Comparison of ENCODE assay signal across 18 cellular contexts in the genomic region with DNA sequence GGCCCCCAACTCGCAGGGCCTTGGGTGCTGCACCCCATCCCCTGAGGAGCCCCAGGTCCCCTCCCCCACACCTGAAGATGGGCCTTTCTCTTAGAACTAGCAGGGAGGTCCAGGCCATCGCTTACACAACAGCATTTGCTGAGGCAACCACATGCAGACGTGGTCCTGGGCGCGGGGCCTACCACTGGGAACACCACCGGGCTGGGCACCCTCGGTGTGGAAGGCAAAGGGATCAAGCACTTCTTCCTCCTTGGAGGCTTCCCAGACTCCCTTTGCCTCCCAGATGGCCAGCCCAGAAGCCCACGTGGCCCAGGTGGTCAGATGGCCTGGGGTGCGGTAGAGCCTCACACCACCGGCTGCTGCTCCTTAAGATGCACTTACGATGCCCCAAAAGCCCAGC. TPM values are rescaled to one million over a fixed set of nuclear protein-coding genes. Genes with fewer than 3 reads are reported as not detected.
DNase-seq lines count a peak whose midpoint lies in the region; ATAC-seq and TF ChIP-seq lines count a peak whose summit lies in the region.
"Had no signal": no experiment of that assay in that cellular context is flagged by ENCODE, and none has a peak within 500 bp of the region (broad histone marks: within the 10 kb centered on the region; RNA-seq: fewer than 3 reads in every experiment).

No MANE protein-coding gene starts in this region.

- TF ChIP-seq CTCF in coronary artery (IDR thresholded peaks at IDR 0.05), result no peak
- TF ChIP-seq CTCF in vagina (IDR thresholded peaks at IDR 0.05), result no peak

- no peak overlapping the region for H2AK5ac ChIP-seq in neuronal stem cell (ENCODE audit: low read depth, low read length)

- no CpG with 5 or more reads among the region's 11 CpGs for WGBS in neuronal stem cell (ENCODE audit: extremely low coverage in 2 of 2, insufficient read length in 2 of 2, insufficient replicate concordance in 1 of 2), 2 donors

- no peak overlapping the region for H2AFZ ChIP-seq in neuronal stem cell (ENCODE audit: low read length)

- H4K91ac ChIP-seq in neuronal stem cell (ENCODE audit: low read depth, low read length, poor library complexity), result no peak overlapping the region

- no peak overlapping the region for H2BK12ac ChIP-seq in neuronal stem cell (ENCODE audit: low read length)

- no peak overlapping the region for H3K14ac ChIP-seq in neuronal stem cell (ENCODE audit: low read length)

- no peak overlapping the region for H4K8ac ChIP-seq in neuronal stem cell (ENCODE audit: low read depth, low read length)

- no peak overlapping the region for H3K27ac ChIP-seq in coronary artery
- H3K27ac ChIP-seq in neuronal stem cell (replicated peaks; ENCODE audit: low read length), result no peak overlapping the region
- H3K27ac ChIP-seq in vagina, result peak overlapping the region; percentile 93
- H3K27ac ChIP-seq: C4-2B had no signal

- H3K4ac ChIP-seq in neuronal stem cell (ENCODE audit: low read length), result no peak overlapping the region

- H3K79me1 ChIP-seq in neuronal stem cell (ENCODE audit: low read depth, low read length), result no peaks in the 10 kb centered on the region

- H3K27me3 ChIP-seq in neuronal stem cell (ENCODE audit: control insufficient read depth in 3 of 3, insufficient read depth in 3 of 3, low read depth in 1 of 3, low read length in 3 of 3), result peaks cover 0 to 14% (median 9%) of the 10 kb centered on the region in 3 experiments
- no peaks in the 10 kb centered on the region for H3K27me3 ChIP-seq in vagina

- H3K9me3 ChIP-seq in neuronal stem cell (replicated peaks in 1 of 2; ENCODE audit: control insufficient read depth in 2 of 2, insufficient read depth in 1 of 2, low read depth in 1 of 2, low read length in 2 of 2) (no peaks in the 10 kb centered on the region), vagina (no peaks in the 10 kb centered on the region)

- no peak overlapping the region for H2BK5ac ChIP-seq in neuronal stem cell (ENCODE audit: low read length)

- H2BK120ac ChIP-seq in neuronal stem cell (ENCODE audit: low read depth, low read length), result no peak overlapping the region

- no peak overlapping the region for H3K23ac ChIP-seq in neuronal stem cell (ENCODE audit: low read depth, low read length, poor library complexity)

- peak; percentile 61 for DNase-seq in cardiac septum (ENCODE audit: low spot score)
- no peak for DNase-seq in left ventricle myocardium superior
- peak; percentile 75 for DNase-seq in coronary artery (ENCODE audit: low spot score)
- DNase-seq in neuronal stem cell (ENCODE audit: low spot score), result no peak
- DNase-seq in vagina (ENCODE audit: extremely low spot score in 2 of 2), result no peak
- no peak for DNase-seq in activated CD8-positive, alpha-beta memory T cell treated with anti-CD3 and anti-CD28 coated beads, Interleukin-2, amount 50 U/mL, for 48 hours
- no peak for DNase-seq in activated gamma-delta T cell treated with Interleukin-2 at 50 U/mL for 16 hours
- DNase-seq: GF-D8, H7, NCI-H1105 treated with DMSO at 0.1 percent for 48 hours, NCI-H1694 treated with DMSO at 0.1 percent for 48 hours, NCI-H2107, NCI-H2227 treated with DMSO at 0.1 percent for 48 hours, NCI-H524 had no signal

- H2BK15ac ChIP-seq in neuronal stem cell (ENCODE audit: low read length), result peak overlapping the region; percentile 64

- H3K4me3 ChIP-seq in coronary artery, result no peak overlapping the region
- no peak overlapping the region for H3K4me3 ChIP-seq in neuronal stem cell (ENCODE audit: low read length in 2 of 2)
- H3K4me3 ChIP-seq in vagina, result no peak overlapping the region

- no peak overlapping the region for H3K4me2 ChIP-seq in neuronal stem cell (ENCODE audit: insufficient read depth, low read length, poor library complexity, severe bottlenecking)

- intact Hi-C loops in cardiac septum (cut with DNase I) (loop anchor here (10.0 kb wide), 2 partner anchors 148 to 318 kb away; no protein-coding TSS in a partner anchor), left ventricle myocardium superior (cut with micrococcal nuclease) (no loop called here), vagina (cut with DNase I) (loop anchor here (5.0 to 10.0 kb wide), 2 partner anchors 61 to 318 kb away; a partner anchor contains a TSS)

- no peak overlapping the region for H3K9ac ChIP-seq in neuronal stem cell (ENCODE audit: low read depth, low read length, poor library complexity)

- H3K36me3 ChIP-seq in neuronal stem cell (replicated peaks in 1 of 2; ENCODE audit: control insufficient read depth in 2 of 2, insufficient read depth in 2 of 2, low read length in 2 of 2) (no peaks in the 10 kb centered on the region), vagina (no peaks in the 10 kb centered on the region)

- no peak overlapping the region for H3K18ac ChIP-seq in neuronal stem cell (ENCODE audit: low read length)

- H3K4me1 ChIP-seq in neuronal stem cell (ENCODE audit: control insufficient read depth in 2 of 2, insufficient read depth in 1 of 2, low read depth in 1 of 2, low read length in 2 of 2) (peaks cover 3 to 7% of the 10 kb centered on the region in 2 donors), vagina (peaks cover 24% of the 10 kb centered on the region)

- no peak for TF ChIP-seq POLR2A in vagina (IDR thresholded peaks at IDR 0.05)

- no peak for ATAC-seq in left ventricle myocardium superior
- ATAC-seq in HG02798 (IDR thresholded peaks at IDR 0.05; ENCODE audit: poor library complexity, unreplicated experiment), result no peak
- ATAC-seq: Right ventricle myocardium inferior had no signal

RNA-seq across cellular contexts. Expression of a gene that starts 14.1 kb away (rescaled TPM):
- total RNA-seq in cardiac septum (15.7 TPM), left ventricle myocardium superior (88.9 TPM), vagina (34.6 TPM)
- 0.03 TPM for polyA plus RNA-seq in neuronal stem cell (2013, experiment 1 of 2)
- 0.08 TPM for polyA plus RNA-seq in neuronal stem cell (2013, experiment 2 of 2)
- total RNA-seq: HT1080 had no signal

RNA-seq across cellular contexts. Expression of a gene that starts 58.9 kb away (rescaled TPM):
- 89.5 TPM for total RNA-seq in cardiac septum
- 59.5 TPM for total RNA-seq in left ventricle myocardium superior
- 0.07 TPM for polyA plus RNA-seq in neuronal stem cell (2013, experiment 1 of 2)
- polyA plus RNA-seq in neuronal stem cell (2013, experiment 2 of 2), result 0.08 TPM
- total RNA-seq in vagina, result 315 TPM

Comparison
In these comparisons a context has a peak if more than half of its experiments do, and no peak if none do; other contexts are left out.
1. DNase-seq: peak in cardiac septum (single experiment) and coronary artery (single experiment); none in left ventricle myocardium superior (single experiment), neuronal stem cell (single experiment), vagina (0 of 2), activated CD8-positive, alpha-beta memory T cell treated with anti-CD3 and anti-CD28 coated beads, Interleukin-2, amount 50 U/mL, for 48 hours (single experiment) and activated gamma-delta T cell treated with Interleukin-2 at 50 U/mL for 16 hours (single experiment).